In genomic region chr12:59649203-59649602, GRCh38 we compare ENCODE assay signal across 1 cellular context.
A peak's percentile ranks its signal among the peaks of the same experiment; 100 is the strongest.
TF ChIP-seq lines count a peak whose summit lies in the region.

No MANE protein-coding gene starts in this region.

TF ChIP-seq in HepG2, 621 proteins besides CTCF, POLR2A, EP300 and RAD21:
- TF ChIP-seq ZNF235 (CRISPR knock-in tag; IDR thresholded peaks at IDR 0.05; ENCODE audit: borderline replicate concordance) (no peak), THYN1 (CRISPR knock-in tag; IDR thresholded peaks at IDR 0.05; ENCODE audit: borderline replicate concordance, low read depth) (no peak), GFI1 (CRISPR knock-in tag; IDR thresholded peaks at IDR 0.05; ENCODE audit: borderline replicate concordance) (0 out of 2 replicates have a peak, but pooled peaks have one; percentile 21), MTA1 (CRISPR knock-in tag; IDR thresholded peaks at IDR 0.05; ENCODE audit: borderline replicate concordance) (no peak), FOXP4 (CRISPR knock-in tag; IDR thresholded peaks at IDR 0.05) (0 out of 2 replicates have a peak, but pooled peaks have one; percentile 24), ELF3 (CRISPR knock-in tag; IDR thresholded peaks at IDR 0.05) (peak; percentile 31; the same call in 1 of the 2 replicates), POGZ (CRISPR knock-in tag; IDR thresholded peaks at IDR 0.05) (0 out of 2 replicates have a peak, but pooled peaks have one; percentile 29), SOX13 (IDR thresholded peaks at IDR 0.05) (no peak), SOX13 (CRISPR knock-in tag; conservative IDR thresholded peaks at IDR 0.05 in 1 of 2, IDR thresholded peaks at IDR 0.05 in 1 of 2) (peak in 1 of 2 experiments; percentile 72; a peak in 2 of 4 replicates), HNF4A (CRISPR knock-in tag; IDR thresholded peaks at IDR 0.05) (peak; percentile 33; the same call in 1 of the 2 replicates), ZNF777 (CRISPR knock-in tag; IDR thresholded peaks at IDR 0.05) (no peak), LBX2 (CRISPR knock-in tag; IDR thresholded peaks at IDR 0.05; ENCODE audit: borderline replicate concordance) (no peak), RARA (CRISPR knock-in tag; IDR thresholded peaks at IDR 0.05) (peak; percentile 63), PAXIP1 (CRISPR knock-in tag; conservative IDR thresholded peaks at IDR 0.05) (peak; percentile 48; the same call in 1 of the 2 replicates), PITX1 (CRISPR knock-in tag; IDR thresholded peaks at IDR 0.05) (peak; percentile 45; the same call in 1 of the 2 replicates), MBD4 (IDR thresholded peaks at IDR 0.05; ENCODE audit: borderline replicate concordance, low read length) (no peak), NCOA2 (CRISPR knock-in tag; IDR thresholded peaks at IDR 0.05) (peak; percentile 23; the same call in 1 of the 2 replicates), ISL2 (CRISPR knock-in tag; IDR thresholded peaks at IDR 0.05) (0 out of 2 replicates have a peak, but pooled peaks have one; percentile 18), CEBPB (IDR thresholded peaks at IDR 0.05; ENCODE audit: borderline replicate concordance, low read depth, low read length) (peak; percentile 68; the same call in 1 of the 2 replicates), CEBPG (CRISPR knock-in tag; IDR thresholded peaks at IDR 0.05) (peak; percentile 48), ZMYM4 (CRISPR knock-in tag; IDR thresholded peaks at IDR 0.05) (0 out of 2 replicates have a peak, but pooled peaks have one; percentile 30)
